15 cellular contexts compared by ENCODE assay signal in the genomic region with DNA sequence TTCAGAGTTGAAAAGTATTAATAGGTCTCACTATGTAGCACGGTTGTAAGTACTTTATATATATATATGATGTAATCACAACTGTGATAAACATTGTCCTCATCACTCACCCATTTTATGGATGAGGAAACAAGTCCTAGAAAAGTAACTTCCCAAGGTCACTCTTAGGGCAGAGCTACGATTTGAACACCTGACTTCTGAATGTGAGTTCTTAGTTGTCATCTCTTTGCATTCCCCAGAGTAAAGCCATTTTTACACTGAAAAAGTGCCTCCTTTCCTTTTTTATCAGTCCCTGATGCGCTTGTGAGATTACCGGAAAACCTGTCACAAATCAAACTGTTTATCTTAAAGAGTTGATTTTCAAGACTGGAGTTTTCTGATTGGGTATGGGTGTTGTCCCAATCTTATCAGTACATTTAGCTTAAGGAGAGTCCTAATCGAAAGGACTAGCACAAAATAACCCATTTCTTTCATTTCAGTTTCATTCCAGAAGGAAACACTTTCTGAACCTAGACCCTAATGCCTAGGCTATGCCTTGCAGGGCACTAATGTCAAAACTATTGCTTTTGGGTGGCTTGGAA. TPM values are rescaled to one million over a fixed set of nuclear protein-coding genes. Genes with fewer than 3 reads are reported as not detected.
DNase-seq lines count a peak whose midpoint lies in the region; ATAC-seq and TF ChIP-seq lines count a peak whose summit lies in the region.
"Had no signal": no experiment of that assay in that cellular context is flagged by ENCODE, and none has a peak within 500 bp of the region (broad histone marks: within the 10 kb centered on the region; RNA-seq: fewer than 3 reads in every experiment).

No MANE protein-coding gene starts in this region.

- H3K4me3 Mint-ChIP-seq in CD8-positive, alpha-beta T cell, result no peak overlapping the region
- no peak overlapping the region for H3K4me3 Mint-ChIP-seq in activated naive CD8-positive, alpha-beta T cell treated with anti-CD3 and anti-CD28 coated beads for 36 hours
- H3K4me3 Mint-ChIP-seq: WTC11 had no signal

- no peaks in the 10 kb centered on the region for H3K27me3 Mint-ChIP-seq in CD8-positive, alpha-beta T cell (ENCODE audit: low read depth)
- no peaks in the 10 kb centered on the region for H3K27me3 Mint-ChIP-seq in activated naive CD8-positive, alpha-beta T cell treated with anti-CD3 and anti-CD28 coated beads for 36 hours

- no peaks in the 10 kb centered on the region for H3K9me3 Mint-ChIP-seq in CD8-positive, alpha-beta T cell
- H3K9me3 Mint-ChIP-seq in activated naive CD8-positive, alpha-beta T cell treated with anti-CD3 and anti-CD28 coated beads for 36 hours, result no peaks in the 10 kb centered on the region
- H3K9me3 Mint-ChIP-seq: WTC11 had no signal

- CTCF ChIA-PET in CD8-positive, alpha-beta T cell (lab: Charles Lee), result no interaction called here

- POLR2A ChIA-PET in CD8-positive, alpha-beta T cell (lab: Charles Lee), result interaction anchor here (5.0 kb wide), 1 partner anchor 12 kb away, joined by 80 read pairs; no protein-coding TSS in a partner anchor

- H3K27ac ChIP-seq in CD8-positive, alpha-beta T cell (ENCODE audit: low read depth, low read length), result no peak overlapping the region
- H3K27ac ChIP-seq in HL-60 (replicated peaks), result peak overlapping the region; percentile 95
- H3K27ac ChIP-seq in smooth muscle cell (ENCODE audit: low read depth), result peak overlapping the region; percentile 52
- H3K27ac ChIP-seq in substantia nigra (ENCODE audit: low read depth, low read length, poor library complexity, severe bottlenecking), result no peak overlapping the region
- H3K27ac ChIP-seq: RWPE1 had no signal

- peaks cover 31% of the 10 kb centered on the region for H3K36me3 Mint-ChIP-seq in CD8-positive, alpha-beta T cell
- H3K36me3 Mint-ChIP-seq in activated naive CD8-positive, alpha-beta T cell treated with anti-CD3 and anti-CD28 coated beads for 36 hours, result peaks cover 30% of the 10 kb centered on the region

- H3K9me3 ChIP-seq in CD8-positive, alpha-beta T cell (ENCODE audit: low read length), result no peaks in the 10 kb centered on the region
- no peaks in the 10 kb centered on the region for H3K9me3 ChIP-seq in smooth muscle cell (replicated peaks; ENCODE audit: low read depth)

- H3K9ac ChIP-seq in smooth muscle cell (ENCODE audit: low read depth), result no peak overlapping the region

- ATAC-seq in CD8-positive, alpha-beta T cell, result no peak
- ATAC-seq: left colon; stimulated activated naive CD8-positive, alpha-beta T cell treated with anti-CD3 and anti-CD28 coated beads, Interleukin-15, Interleukin-2, amounts not matched to agents 100 U/mL and 50 U/mL, for 24 hours; WTC11 had no signal

- H3K79me2 ChIP-seq in smooth muscle cell (ENCODE audit: low read depth), result peaks cover 27% of the 10 kb centered on the region

- no peak overlapping the region for H2AFZ ChIP-seq in smooth muscle cell (ENCODE audit: low read depth)

- H4K20me1 ChIP-seq in smooth muscle cell (ENCODE audit: low read depth), result peaks cover 16% of the 10 kb centered on the region

- no peak overlapping the region for H3K4me2 ChIP-seq in smooth muscle cell

- peak overlapping the region; percentile 27 for H3K27ac Mint-ChIP-seq in CD8-positive, alpha-beta T cell
- peak overlapping the region; percentile 48 for H3K27ac Mint-ChIP-seq in activated naive CD8-positive, alpha-beta T cell treated with anti-CD3 and anti-CD28 coated beads for 36 hours
- H3K27ac Mint-ChIP-seq: WTC11 had no signal

- H3K4me1 Mint-ChIP-seq in CD8-positive, alpha-beta T cell (ENCODE audit: low read depth), result peaks cover 37% of the 10 kb centered on the region
- H3K4me1 Mint-ChIP-seq in activated naive CD8-positive, alpha-beta T cell treated with anti-CD3 and anti-CD28 coated beads for 36 hours, result peaks cover 25% of the 10 kb centered on the region

- peaks cover 15% of the 10 kb centered on the region for H3F3A ChIP-seq in smooth muscle cell (ENCODE audit: low read depth)

- TF ChIP-seq CTCF in CD8-positive, alpha-beta T cell (IDR thresholded peaks at IDR 0.05), result no peak
- TF ChIP-seq CTCF in HL-60 (IDR thresholded peaks at IDR 0.05; ENCODE audit: insufficient read depth, low read length) (no peak), smooth muscle cell (IDR thresholded peaks at IDR 0.05; ENCODE audit: borderline replicate concordance, insufficient read depth, poor library complexity, severe bottlenecking) (no peak)

- no peaks in the 10 kb centered on the region for H3K36me3 ChIP-seq in CD8-positive, alpha-beta T cell (ENCODE audit: insufficient read depth, low read length)
- H3K36me3 ChIP-seq in smooth muscle cell (ENCODE audit: low read depth), result peaks cover under 1% of the 10 kb centered on the region

- H3K4me1 ChIP-seq in CD8-positive, alpha-beta T cell (ENCODE audit: insufficient read depth, low read length), result peaks cover 16% of the 10 kb centered on the region
- peaks cover 14% of the 10 kb centered on the region for H3K4me1 ChIP-seq in smooth muscle cell (ENCODE audit: low read depth)

- DNase-seq in CD8-positive, alpha-beta T cell, result no peak
- DNase-seq in HL-60 (ENCODE audit: low read depth in 1 of 2, low spot score in 1 of 2) (no peak), smooth muscle cell (lab: John Stamatoyannopoulos, UW; ENCODE audit: unreplicated experiment) (no peak), substantia nigra (lab: John Stamatoyannopoulos, UW) (no peak), COR-L47 (lab: John Stamatoyannopoulos, UW) (no peak), SKM-1 treated with dmso at 0.1 percent for 144 hours (lab: John Stamatoyannopoulos, UW; ENCODE audit: unreplicated experiment) (no peak)
- no peak for DNase-seq in activated naive CD8-positive, alpha-beta T cell treated with anti-CD3 and anti-CD28 coated beads for 36 hours
- DNase-seq in activated effector memory CD4-positive, alpha-beta T cell treated with anti-CD3 and anti-CD28 coated beads, Interleukin-2, amount 50 U/mL, for 16 hours, result no peak
- DNase-seq: left colon; NCI-H1436 treated with DMSO at 0.1 percent for 48 hours; NK-92 treated with Interleukin-12 subunit alpha and Interleukin-12 subunit beta, amount 100 ng/mL, for 24 hours; stimulated activated naive CD8-positive, alpha-beta T cell treated with anti-CD3 and anti-CD28 coated beads, Interleukin-15, Interleukin-2, amounts not matched to agents 100 U/mL and 50 U/mL, for 24 hours had no signal

- intact Hi-C loops in CD8-positive, alpha-beta T cell (cut with DNase I, micrococcal nuclease), result loop anchor here (5.0 kb wide), 4 partner anchors 48 to 1388 kb away; a partner anchor contains a TSS

- 91% methylated on average over 5 of the region's 5 CpGs for WGBS in smooth muscle cell (ENCODE audit: low lambda C conversion rate)

- no peak overlapping the region for H3K4me3 ChIP-seq in CD8-positive, alpha-beta T cell (ENCODE audit: low read depth, low read length)
- H3K4me3 ChIP-seq in HL-60 (replicated peaks; ENCODE audit: insufficient read depth, low read length) (no peak overlapping the region), smooth muscle cell (no peak overlapping the region)
- H3K4me3 ChIP-seq: coronary artery had no signal

- H3K27me3 ChIP-seq in CD8-positive, alpha-beta T cell (ENCODE audit: insufficient read depth, low read length), result no peaks in the 10 kb centered on the region
- H3K27me3 ChIP-seq in HL-60 (ENCODE audit: insufficient read depth, poor library complexity, severe bottlenecking) (no peaks in the 10 kb centered on the region), smooth muscle cell (ENCODE audit: low read depth) (no peaks in the 10 kb centered on the region)

RNA-seq across cellular contexts. Expression of a gene that starts 2.3 kb away (rescaled TPM):
- 10 to 100 TPM; 73.0 to 88.9 TPM for total RNA-seq in CD8-positive, alpha-beta T cell
- 100 to 1,000 TPM; 132 to 133 TPM for total RNA-seq in activated naive CD8-positive, alpha-beta T cell treated with anti-CD3 and anti-CD28 coated beads for 36 hours
- 43.6 and 45.0 TPM in 2 replicates for total RNA-seq in smooth muscle cell
- 23.1 and 29.0 TPM in 2 replicates for polyA plus RNA-seq in smooth muscle cell

Comparison
In these comparisons a context has a peak if more than half of its experiments do, and no peak if none do; other contexts are left out.
1. H3K27ac ChIP-seq: peak in HL-60 (single experiment) and smooth muscle cell (single experiment); none in CD8-positive, alpha-beta T cell (single experiment) and substantia nigra (single experiment).